20 cellular contexts compared by ENCODE assay signal in genomic region chr9:129379181-129379836, GRCh38.
DNase-seq lines count a peak whose midpoint lies in the region; ATAC-seq, FAIRE-seq and TF ChIP-seq lines count a peak whose summit lies in the region.
"Had no signal": no experiment of that assay in that cellular context is flagged by ENCODE, and none has a peak within 500 bp of the region (broad histone marks: within the 10 kb centered on the region; RNA-seq: fewer than 3 reads in every experiment).

No MANE protein-coding gene starts in this region.

- TF ChIP-seq RAD21 in H1 (IDR thresholded peaks at IDR 0.05 in 1 of 2, conservative IDR thresholded peaks at IDR 0.05 in 1 of 2; ENCODE audit: low read depth in 2 of 2, low read length in 2 of 2): no peak

- H3K18ac ChIP-seq in H1 (ENCODE audit: extremely low read depth, low read length) (no peak overlapping the region), trophoblast cell (ENCODE audit: low read length) (no peak overlapping the region)

- H3K79me1 ChIP-seq in H1 (ENCODE audit: low read depth, low read length) (no peaks in the 10 kb centered on the region), trophoblast cell (ENCODE audit: low read length) (peaks cover 27% of the 10 kb centered on the region)

- H3K27ac Mint-ChIP-seq in GM23338 (no peak overlapping the region), mesothelial cell of epicardium (no peak overlapping the region)
- H3K27ac Mint-ChIP-seq: B cell had no signal

- no peaks in the 10 kb centered on the region for H3K9me3 ChIP-seq in H1 (ENCODE audit: insufficient read depth in 2 of 2, low read depth in 1 of 2, low read length in 1 of 2)
- H3K9me3 ChIP-seq in trophoblast cell (ENCODE audit: insufficient read depth, low read depth, low read length): peaks cover 4% of the 10 kb centered on the region

- H3K27me3 Mint-ChIP-seq in GM23338 (ENCODE audit: insufficient read depth, low read depth, poor library complexity): peaks cover 14% of the 10 kb centered on the region
- H3K27me3 Mint-ChIP-seq in mesothelial cell of epicardium (ENCODE audit: low read depth): no peaks in the 10 kb centered on the region
- H3K27me3 Mint-ChIP-seq: CD4-positive, alpha-beta memory T cell had no signal

- TF ChIP-seq POLR2A in H1 (IDR thresholded peaks at IDR 0.05; ENCODE audit: control extremely low read depth in 1 of 2, low read depth in 2 of 2, low read length in 2 of 2): no peak

- no peaks in the 10 kb centered on the region for H3K36me3 Mint-ChIP-seq in GM23338 (ENCODE audit: low read depth)
- no peaks in the 10 kb centered on the region for H3K36me3 Mint-ChIP-seq in mesothelial cell of epicardium
- H3K36me3 Mint-ChIP-seq: CD4-positive, alpha-beta memory T cell had no signal

- no peak overlapping the region for H4K5ac ChIP-seq in H1 (ENCODE audit: insufficient read length, low read depth, low read length)

- DNase-seq in NCI-H524 (lab: John Stamatoyannopoulos, UW) (peak; percentile 64 to 82), NCI-H524 treated with DMSO at 0.1 percent for 48 hours (lab: John Stamatoyannopoulos, UW) (no peak), NCI-H82 treated with DMSO at 0.1 percent for 48 hours (lab: John Stamatoyannopoulos, UW; ENCODE audit: unreplicated experiment) (peak; percentile 52), H1 (ENCODE audit: low read depth in 1 of 2, low spot score in 2 of 2) (no peak), trophoblast cell (no peak), GM23338 (ENCODE audit: low spot score) (no peak), mesothelial cell of epicardium (ENCODE audit: low spot score in 2 of 2, unreplicated experiment in 2 of 2) (no peak), NOMO-1 treated with DMSO at 0.1 percent for 48 hours (lab: John Stamatoyannopoulos, UW; ENCODE audit: unreplicated experiment) (no peak)
- DNase-seq: CD4-positive, alpha-beta memory T cell; DMS79 treated with DMSO at 0.1 percent for 48 hours; KBM-7; MV-4-11; NCI-H1436 treated with DMSO at 0.1 percent for 48 hours; NCI-H2081; NCI-H526; OCI-M1; SHP77 treated with DMSO at 0.1 percent for 48 hours had no signal

- H3K14ac ChIP-seq in H1 (ENCODE audit: insufficient read length) (no peak overlapping the region), trophoblast cell (ENCODE audit: low read length) (no peak overlapping the region)

- no peak overlapping the region for H4K12ac ChIP-seq in trophoblast cell (ENCODE audit: low read depth, low read length)

- H2AK5ac ChIP-seq in H1 (ENCODE audit: low read depth, low read length) (no peak overlapping the region; the same call in 1 of the 2 replicates), trophoblast cell (ENCODE audit: low read length) (no peak overlapping the region)

- H3K36me3 ChIP-seq in H1 (ENCODE audit: control insufficient read depth in 2 of 4, insufficient read depth in 4 of 4, low read length in 3 of 4) (no peaks in the 10 kb centered on the region), trophoblast cell (ENCODE audit: control insufficient read depth in 1 of 2, insufficient read depth in 2 of 2, low read length in 2 of 2) (no peaks in the 10 kb centered on the region), GM23338 (ENCODE audit: insufficient read depth) (no peaks in the 10 kb centered on the region)

- CTCF ChIA-PET in H1 (lab: Charles Lee; ENCODE audit: partially characterized antibody): interaction anchor here (0.5 to 1.4 kb wide), 6 partner anchors 20 to 201 kb away, joined by 3 read pairs; partner anchors contain the start of gene IER5L

- H2BK120ac ChIP-seq in H1 (replicated peaks; ENCODE audit: low read depth, low read length): no peak overlapping the region
- H2BK120ac ChIP-seq in trophoblast cell (ENCODE audit: insufficient read depth, low read length, poor library complexity): no peak overlapping the region

- H4K91ac ChIP-seq in H1 (replicated peaks; ENCODE audit: insufficient read length, low read length) (peak overlapping the region; percentile 47), trophoblast cell (ENCODE audit: low read depth, low read length) (no peak overlapping the region)

- no peaks in the 10 kb centered on the region for H3K79me2 ChIP-seq in H1 (ENCODE audit: control insufficient read depth in 1 of 2, insufficient read depth in 2 of 2, low read length in 2 of 2)
- H3K79me2 ChIP-seq in trophoblast cell (ENCODE audit: control insufficient read depth, insufficient read depth, low read length, poor library complexity): peaks cover 7% of the 10 kb centered on the region
- no peaks in the 10 kb centered on the region for H3K79me2 ChIP-seq in GM23338 (replicated peaks; ENCODE audit: insufficient read depth)

- H3K4me1 Mint-ChIP-seq in GM23338 (peaks cover 32% of the 10 kb centered on the region), mesothelial cell of epicardium (peaks cover 19% of the 10 kb centered on the region)

- no peak overlapping the region for H3K4me2 ChIP-seq in H1 (ENCODE audit: insufficient read depth in 1 of 2, low read depth in 2 of 2, low read length in 2 of 2)
- no peak overlapping the region for H3K4me2 ChIP-seq in trophoblast cell (ENCODE audit: low read length)
- no peak overlapping the region for H3K4me2 ChIP-seq in GM23338

- H4K8ac ChIP-seq in H1 (ENCODE audit: extremely low read depth, insufficient read depth, low read length) (no peak overlapping the region; the same call in 1 of the 2 replicates), trophoblast cell (ENCODE audit: low read depth, low read length) (no peak overlapping the region)

- H3K23me2 ChIP-seq in H1 (ENCODE audit: low read depth, low read length): peaks cover 4% of the 10 kb centered on the region; the same call in 1 of the 2 replicates

- H3K4me3 ChIP-seq in H1 (ENCODE audit: extremely low read depth in 1 of 4, insufficient read depth in 2 of 4, low read depth in 3 of 4, low read length in 4 of 4) (no peak overlapping the region), trophoblast cell (ENCODE audit: low read depth, low read length) (peak overlapping the region; percentile 37), GM23338 (no peak overlapping the region)

- H3K4me1 ChIP-seq in H1 (replicated peaks in 1 of 4; ENCODE audit: control insufficient read depth in 3 of 4, insufficient read depth in 4 of 4, low read length in 3 of 4) (peaks cover 5 to 18% (median 14%) of the 10 kb centered on the region in 4 experiments), trophoblast cell (ENCODE audit: control insufficient read depth in 1 of 2, insufficient read depth in 2 of 2, low read length in 2 of 2) (peaks cover 26 to 31% of the 10 kb centered on the region in 2 experiments), GM23338 (ENCODE audit: insufficient read depth) (peaks cover 12% of the 10 kb centered on the region)

- no peak for ATAC-seq in GM23338

- peak overlapping the region; percentile 12 for H2BK15ac ChIP-seq in H1 (ENCODE audit: low read length)

- H3K9me2 ChIP-seq in GM23338 (ENCODE audit: insufficient read depth): no peaks in the 10 kb centered on the region

- H3K27me3 ChIP-seq in H1 (replicated peaks in 1 of 4; ENCODE audit: control insufficient read depth in 3 of 4, extremely low read depth in 1 of 4, insufficient read depth in 3 of 4, low read length in 3 of 4) (peaks cover 0 to 7% (median 4%) of the 10 kb centered on the region in 4 experiments; a peak in 4 of 7 replicates), trophoblast cell (ENCODE audit: insufficient read depth, low read length) (no peaks in the 10 kb centered on the region), GM23338 (ENCODE audit: insufficient read depth) (peaks cover 17% of the 10 kb centered on the region)

- H3K23ac ChIP-seq in H1 (ENCODE audit: insufficient read length): no peak overlapping the region
- peak overlapping the region; percentile 70 for H3K23ac ChIP-seq in trophoblast cell (ENCODE audit: low read length)

- H2BK12ac ChIP-seq in H1 (ENCODE audit: low read depth, low read length) (no peak overlapping the region; the same call in 1 of the 2 replicates), trophoblast cell (ENCODE audit: low read length) (no peak overlapping the region)

- no peak overlapping the region for H3K27ac ChIP-seq in H1 (ENCODE audit: low read depth, low read length)
- no peak overlapping the region for H3K27ac ChIP-seq in trophoblast cell (ENCODE audit: low read depth, low read length)
- no peak overlapping the region for H3K27ac ChIP-seq in GM23338 (ENCODE audit: low read depth)
- H3K27ac ChIP-seq: 22Rv1 had no signal

- H3K4ac ChIP-seq in H1 (replicated peaks; ENCODE audit: insufficient read length, low read depth, low read length) (no peak overlapping the region), trophoblast cell (ENCODE audit: low read depth, low read length) (no peak overlapping the region)

- H3K9me3 Mint-ChIP-seq in GM23338: peaks cover 8% of the 10 kb centered on the region; the same call in 1 of the 3 replicates
- no peaks in the 10 kb centered on the region for H3K9me3 Mint-ChIP-seq in mesothelial cell of epicardium
- H3K9me3 Mint-ChIP-seq: CD4-positive, alpha-beta memory T cell had no signal

- H2AFZ ChIP-seq in H1 (ENCODE audit: low read length): no peak overlapping the region
- no peak overlapping the region for H2AFZ ChIP-seq in trophoblast cell (ENCODE audit: insufficient read depth, low read length, poor library complexity)
- H2AFZ ChIP-seq in GM23338: no peak overlapping the region

- H2BK5ac ChIP-seq in H1 (ENCODE audit: low read depth, low read length) (no peak overlapping the region), trophoblast cell (ENCODE audit: low read depth, low read length, poor library complexity) (no peak overlapping the region)

- 0 out of 2 replicates have a peak, but pooled peaks cover 9% of the 10 kb centered on the region for H3F3A ChIP-seq in GM23338 (replicated peaks; ENCODE audit: low read depth)

- TF ChIP-seq CTCF in H1 (IDR thresholded peaks at IDR 0.05; ENCODE audit: control extremely low read depth in 1 of 3, insufficient read depth in 1 of 3, low read depth in 1 of 3, low read length in 3 of 3): no peak
- no peak for TF ChIP-seq CTCF in GM23338 (conservative IDR thresholded peaks at IDR 0.05; ENCODE audit: low read depth in 2 of 2)
- TF ChIP-seq CTCF in mesothelial cell of epicardium (IDR thresholded peaks at IDR 0.05; ENCODE audit: unreplicated experiment): no peak

- H4K20me1 ChIP-seq in H1 (replicated peaks in 1 of 2; ENCODE audit: control insufficient read depth in 1 of 2, insufficient read depth in 2 of 2, low read length in 2 of 2) (no peaks in the 10 kb centered on the region), GM23338 (replicated peaks; ENCODE audit: insufficient read depth) (no peaks in the 10 kb centered on the region)

- H3K9ac ChIP-seq in H1 (replicated peaks in 1 of 4; ENCODE audit: extremely low read depth in 1 of 4, low read depth in 3 of 4, low read length in 3 of 4): no peak overlapping the region
- H3K9ac ChIP-seq in trophoblast cell (ENCODE audit: low read length): no peak overlapping the region

- no peak overlapping the region for H2BK20ac ChIP-seq in H1 (ENCODE audit: low read length)

- POLR2A ChIA-PET in H1 (lab: Charles Lee; ENCODE audit: partially characterized antibody): interaction anchor here (0.7 kb wide), 1 partner anchor 20 kb away, joined by 3 read pairs; no protein-coding TSS in a partner anchor

- H3K4me3 Mint-ChIP-seq in GM23338: no peak overlapping the region
- H3K4me3 Mint-ChIP-seq in mesothelial cell of epicardium: no peak overlapping the region
- H3K4me3 Mint-ChIP-seq: B cell had no signal

- no peak for FAIRE-seq in H1 (lab: Jason Lieb, UNC)
- FAIRE-seq: D721Med had no signal

- no peak overlapping the region for H3K56ac ChIP-seq in H1 (replicated peaks; ENCODE audit: insufficient read length, low read depth, low read length)

- TF ChIP-seq EP300 in H1 (IDR thresholded peaks at IDR 0.05; ENCODE audit: borderline replicate concordance in 1 of 2, low read depth in 2 of 2, low read length in 2 of 2): no peak

- WGBS in H1 (ENCODE audit: extremely low coverage in 1 of 2, insufficient coverage in 1 of 2, insufficient read length in 1 of 2, insufficient replicate concordance in 2 of 2, low coverage in 1 of 2, low lambda C conversion rate in 2 of 2, missing lambda C conversion rate in 1 of 2), 2 experiments: 88% methylated on average over 16 of the region's 16 CpGs; no CpG with 5 or more reads in 1 of the 2 experiments
- WGBS in trophoblast cell (ENCODE audit: extremely low coverage, insufficient coverage, insufficient read length): no CpG with 5 or more reads among the region's 16 CpGs

Comparison
In these comparisons a context has a peak if more than half of its experiments do, and no peak if none do; other contexts are left out.
1. DNase-seq: peak in NCI-H524 (2 of 2) and NCI-H82 treated with DMSO at 0.1 percent for 48 hours (single experiment); none in NCI-H524 treated with DMSO at 0.1 percent for 48 hours (single experiment), H1 (0 of 2), trophoblast cell (0 of 2), GM23338 (single experiment), mesothelial cell of epicardium (0 of 2) and NOMO-1 treated with DMSO at 0.1 percent for 48 hours (single experiment).